1 cellular context compared by ENCODE assay signal in the genomic region with DNA sequence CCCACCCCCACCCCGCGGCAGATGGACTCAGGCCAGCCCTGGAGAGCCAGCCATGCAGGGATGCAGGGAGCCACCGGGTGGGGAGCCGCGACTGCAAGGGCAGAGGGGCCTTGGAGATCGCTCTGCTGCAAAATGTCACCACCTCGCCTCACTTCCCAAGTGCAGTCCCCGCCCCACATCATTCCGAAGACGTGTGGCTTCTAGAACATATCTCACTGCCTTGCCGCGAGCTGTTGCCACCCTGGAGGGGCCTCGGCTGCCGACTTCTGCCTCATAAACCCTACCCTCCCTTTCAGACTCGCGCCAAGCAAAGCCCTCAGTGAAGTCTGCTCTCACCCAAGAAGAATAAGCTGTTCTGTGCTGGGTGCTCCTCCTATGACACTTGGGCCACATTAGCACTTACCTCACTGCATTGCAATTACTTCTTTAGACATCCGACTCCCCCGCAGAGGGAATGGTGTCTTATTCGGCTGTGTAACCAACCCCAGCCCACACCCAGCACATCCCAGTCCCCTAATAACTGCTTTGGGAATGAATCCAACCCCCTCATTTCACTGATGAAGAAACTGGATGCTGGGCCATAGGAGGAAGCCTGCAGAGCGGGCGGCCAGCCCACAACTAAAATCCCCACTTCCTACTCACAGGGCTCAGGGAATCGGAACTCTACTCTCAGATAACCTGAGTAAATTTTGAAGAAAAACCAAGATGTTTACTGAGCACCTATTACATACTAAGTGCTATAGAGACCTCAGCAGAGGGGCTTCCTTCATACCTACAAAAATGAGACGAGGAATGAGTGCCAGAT.
TF ChIP-seq lines count a peak whose summit lies in the region.

No MANE protein-coding gene starts in this region.

TF ChIP-seq in K562, 482 proteins besides CTCF, POLR2A, EP300 and RAD21:
- TF ChIP-seq, protein P1, sequence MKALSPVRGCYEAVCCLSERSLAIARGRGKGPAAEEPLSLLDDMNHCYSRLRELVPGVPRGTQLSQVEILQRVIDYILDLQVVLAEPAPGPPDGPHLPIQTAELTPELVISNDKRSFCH (CRISPR knock-in tag; IDR thresholded peaks at IDR 0.05) = no peak
- TF ChIP-seq, protein P1 (tag; IDR thresholded peaks at IDR 0.05) = no peak
- TF ChIP-seq PTRF (tag; IDR thresholded peaks at IDR 0.05) (no peak), KLF16 (IDR thresholded peaks at IDR 0.05) (no peak), HBP1 (CRISPR knock-in tag; IDR thresholded peaks at IDR 0.05) (no peak), PCBP1 (IDR thresholded peaks at IDR 0.05; ENCODE audit: low read depth, low read length, poor library complexity, severe bottlenecking) (no peak), NFXL1 (CRISPR knock-in tag; IDR thresholded peaks at IDR 0.05) (no peak), POLR2G (IDR thresholded peaks at IDR 0.05; ENCODE audit: low read depth, low read length) (0 out of 2 replicates have a peak, but pooled peaks have one; percentile 17), RBFOX2 (IDR thresholded peaks at IDR 0.05; ENCODE audit: low read depth, low read length) (peak; percentile 43; the same call in 1 of the 2 replicates), PHB2 (IDR thresholded peaks at IDR 0.05; ENCODE audit: low read depth) (no peak)
